Comparison of ENCODE assay signal across 1 cellular context in genomic region chr15:90520365-90520764, GRCh38.
TF ChIP-seq lines count a peak whose summit lies in the region.

No MANE protein-coding gene starts in this region.

TF ChIP-seq in K562, 482 proteins besides CTCF, POLR2A, EP300 and RAD21:
- TF ChIP-seq ZBTB2 (IDR thresholded peaks at IDR 0.05) = no peak
- no peak for TF ChIP-seq SMARCE1 (IDR thresholded peaks at IDR 0.05)
- TF ChIP-seq ZNF347 (CRISPR knock-in tag; IDR thresholded peaks at IDR 0.05; ENCODE audit: low read depth) = no peak
- no peak for TF ChIP-seq MAFK (IDR thresholded peaks at IDR 0.05; ENCODE audit: low read length)
- TF ChIP-seq ZNF512 (tag; IDR thresholded peaks at IDR 0.05) = no peak
- no peak for TF ChIP-seq MED1 (CRISPR knock-in tag; IDR thresholded peaks at IDR 0.05; ENCODE audit: borderline replicate concordance)
- TF ChIP-seq ZNF431 (CRISPR knock-in tag; IDR thresholded peaks at IDR 0.05) = no peak
- TF ChIP-seq NCOR1 (IDR thresholded peaks at IDR 0.05) = no peak
- no peak for TF ChIP-seq TOE1 (IDR thresholded peaks at IDR 0.05; ENCODE audit: borderline replicate concordance)
- TF ChIP-seq TOE1 (CRISPR knock-in tag; IDR thresholded peaks at IDR 0.05; ENCODE audit: borderline replicate concordance, low read depth) = no peak
- no peak for TF ChIP-seq HMBOX1 (IDR thresholded peaks at IDR 0.05)
- no peak for TF ChIP-seq TAL1 (IDR thresholded peaks at IDR 0.05)
- TF ChIP-seq NKRF (IDR thresholded peaks at IDR 0.05; ENCODE audit: borderline replicate concordance) = no peak
- TF ChIP-seq LEF1 (IDR thresholded peaks at IDR 0.05) = no peak
- no peak for TF ChIP-seq NR2F6 (CRISPR knock-in tag; IDR thresholded peaks at IDR 0.05)
- no peak for TF ChIP-seq THRB (CRISPR knock-in tag; conservative IDR thresholded peaks at IDR 0.05)
- TF ChIP-seq SMARCC2 (IDR thresholded peaks at IDR 0.05; ENCODE audit: low read depth) = no peak
- TF ChIP-seq ZNF316 (IDR thresholded peaks at IDR 0.05) = no peak
